ENCODE assay signal across 25 cellular contexts in genomic region chr3:187243933-187244564, GRCh38. TPM values are rescaled to one million over a fixed set of nuclear protein-coding genes. Genes with fewer than 3 reads are reported as not detected.
A peak's percentile ranks its signal among the peaks of the same experiment; 100 is the strongest.
DNase-seq lines count a peak whose midpoint lies in the region; ATAC-seq and TF ChIP-seq lines count a peak whose summit lies in the region.
"Had no signal": no experiment of that assay in that cellular context is flagged by ENCODE, and none has a peak within 500 bp of the region (broad histone marks: within the 10 kb centered on the region; RNA-seq: fewer than 3 reads in every experiment).

No MANE protein-coding gene starts in this region.

- TF ChIP-seq CTCF in choroid plexus epithelial cell (conservative IDR thresholded peaks at IDR 0.05; ENCODE audit: low read depth, low read length) (no peak), gastroesophageal sphincter (IDR thresholded peaks at IDR 0.05) (no peak), gastrocnemius medialis (IDR thresholded peaks at IDR 0.05 in 4 of 5, conservative IDR thresholded peaks at IDR 0.05 in 1 of 5) (no peak), BE2C (IDR thresholded peaks at IDR 0.05; ENCODE audit: low read depth, low read length) (no peak)

- H3K27ac ChIP-seq in GM23248: peak overlapping the region; percentile 68
- H3K27ac ChIP-seq in gastroesophageal sphincter: no peak overlapping the region
- peak overlapping the region in 1 of 4 donors; percentile 15 for H3K27ac ChIP-seq in gastrocnemius medialis
- H3K27ac ChIP-seq: RWPE1, thyroid gland had no signal

- peak; percentile 88 for DNase-seq in GM23248
- peak; percentile 37 for DNase-seq in choroid plexus epithelial cell (ENCODE audit: low read depth)
- DNase-seq in gastrocnemius medialis: peak in 1 of 2 donors; percentile 25
- DNase-seq in BE2C: no peak
- no peak for DNase-seq in kidney glomerular epithelial cell (lab: John Stamatoyannopoulos, UW)
- DNase-seq: activated CD4-positive, alpha-beta memory T cell treated with anti-CD3 and anti-CD28 coated beads, Interleukin-2, amount 10 ng/mL, durations not matched to agents 7 days and 5 days; activated naive CD4-positive, alpha-beta T cell treated with anti-CD3 and anti-CD28 coated beads, Interleukin-2, amount 50 U/mL, for 16 hours; activated T-cell treated with anti-CD3 and anti-CD28 coated beads, Interleukin-2, amount 50 U/mL, for 48 hours; DMS79; endodermal cell; mucosa of descending colon; NCI-H1092 treated with DMSO at 0.1 percent for 48 hours; NCI-H2081; stimulated activated CD4-positive, alpha-beta T cell treated with anti-CD3 and anti-CD28 coated beads, Interleukin-1b, Interleukin-23, amount 100 ng/mL, for 48 hours; stimulated activated naive CD4-positive, alpha-beta T cell; thyroid gland had no signal

- H3K9ac ChIP-seq in GM23248: no peak overlapping the region

- in situ Hi-C loops in GM23248 (cut with MboI) (no loop called here), gastrocnemius medialis (cut with MboI; ENCODE audit: low sequenced_read_pairs in 4 of 4) (no loop called here)

- peaks cover 27% of the 10 kb centered on the region for H3F3A ChIP-seq in GM23248 (ENCODE audit: insufficient read depth)

- H3K4me2 ChIP-seq in GM23248 (ENCODE audit: unreplicated experiment): peak overlapping the region; percentile 21

- H3K36me3 ChIP-seq in GM23248 (ENCODE audit: low read depth): no peaks in the 10 kb centered on the region
- H3K36me3 ChIP-seq in gastroesophageal sphincter: no peaks in the 10 kb centered on the region
- no peaks in the 10 kb centered on the region for H3K36me3 ChIP-seq in gastrocnemius medialis
- no peaks in the 10 kb centered on the region for H3K36me3 ChIP-seq in BE2C
- H3K36me3 ChIP-seq: HAP-1, thyroid gland had no signal

- H3K4me1 ChIP-seq in GM23248 (ENCODE audit: insufficient read depth) (peaks cover 19% of the 10 kb centered on the region), gastroesophageal sphincter (no peaks in the 10 kb centered on the region), gastrocnemius medialis (no peaks in the 10 kb centered on the region), BE2C (no peaks in the 10 kb centered on the region)
- H3K4me1 ChIP-seq: HAP-1, thyroid gland had no signal

- intact Hi-C loops in gastrocnemius medialis (cut with DNase I; ENCODE audit: low total_unique reads): no loop called here

- peak overlapping the region; percentile 30; the same call in 1 of the 2 replicates for H2AFZ ChIP-seq in GM23248

- H3K27me3 ChIP-seq in GM23248 (replicated peaks; ENCODE audit: insufficient read depth) (no peaks in the 10 kb centered on the region), gastroesophageal sphincter (no peaks in the 10 kb centered on the region), gastrocnemius medialis (no peaks in the 10 kb centered on the region), BE2C (peaks cover 4% of the 10 kb centered on the region)
- H3K27me3 ChIP-seq: thyroid gland had no signal

- no peaks in the 10 kb centered on the region for H4K20me1 ChIP-seq in GM23248 (ENCODE audit: insufficient read depth)

- 3 to 7% methylated on average over 2 of the region's 2 CpGs for WGBS in GM23248 (ENCODE audit: low coverage in 1 of 2, low lambda C conversion rate in 2 of 2, missing lambda C conversion rate in 2 of 2), 2 experiments
- 65 to 80% methylated on average over 2 of the region's 2 CpGs for WGBS in gastroesophageal sphincter (ENCODE audit: low coverage in 1 of 2), 2 donors

- no peak for TF ChIP-seq EP300 in gastroesophageal sphincter (IDR thresholded peaks at IDR 0.05)

- no peaks in the 10 kb centered on the region for H3K9me3 ChIP-seq in GM23248 (ENCODE audit: low read depth)
- H3K9me3 ChIP-seq in gastroesophageal sphincter: no peaks in the 10 kb centered on the region
- H3K9me3 ChIP-seq in gastrocnemius medialis: no peaks in the 10 kb centered on the region
- H3K9me3 ChIP-seq in BE2C: no peaks in the 10 kb centered on the region
- H3K9me3 ChIP-seq: HAP-1, mucosa of descending colon, thyroid gland had no signal

- no peak for TF ChIP-seq POLR2A in gastroesophageal sphincter (IDR thresholded peaks at IDR 0.05)
- no peak for TF ChIP-seq POLR2A in gastrocnemius medialis (IDR thresholded peaks at IDR 0.05)

- ATAC-seq in gastroesophageal sphincter (peak; percentile 55), gastrocnemius medialis (peak; percentile 52 to 53), GM21515 (IDR thresholded peaks at IDR 0.05; ENCODE audit: unreplicated experiment) (no peak)
- ATAC-seq: mucosa of descending colon had no signal

- no peaks in the 10 kb centered on the region for H3K9me2 ChIP-seq in GM23248 (ENCODE audit: insufficient read depth)

- no peaks in the 10 kb centered on the region for H3K79me2 ChIP-seq in GM23248 (ENCODE audit: insufficient read depth)

- H3K4me3 ChIP-seq in GM23248 (no peak overlapping the region), choroid plexus epithelial cell (ENCODE audit: low read depth, low read length) (no peak overlapping the region), gastroesophageal sphincter (no peak overlapping the region), gastrocnemius medialis (no peak overlapping the region), BE2C (ENCODE audit: low read depth, low read length) (no peak overlapping the region)
- H3K4me3 ChIP-seq: HAP-1, mucosa of descending colon, thyroid gland had no signal

RNA-seq across cellular contexts. Expression of gene RTP1, which starts 46.8 kb away (rescaled TPM):
- not detected in 2 replicates for total RNA-seq in GM23248 (2014; rRNA removed; shearing (Covaris generic))
- not detected in 2 replicates for polyA plus RNA-seq in GM23248 (2016; fragmentation: Nextera tagmentation; extraction: Ambion mirVana)
- not detected for total RNA-seq in gastroesophageal sphincter
- total RNA-seq in gastrocnemius medialis: not detected
- polyA plus RNA-seq in BE2C (2012; ENCODE audit: insufficient read depth, insufficient read length, low read depth): not detected
- total RNA-seq: activated CD4-positive, alpha-beta memory T cell treated with anti-CD3 and anti-CD28 coated beads, Interleukin-2, amount 10 ng/mL, durations not matched to agents 7 days and 5 days; HT1080; LHCN-M2; mucosa of descending colon; NCI-H460; posterior vena cava; skeletal muscle tissue; thyroid gland had no signal

RNA-seq across cellular contexts. Expression of gene MASP1, which starts 47.5 kb away (rescaled TPM):
- total RNA-seq in GM23248 (2014; rRNA removed; shearing (Covaris generic)): 32.1 and 52.3 TPM in 2 replicates
- polyA plus RNA-seq in GM23248 (2016; fragmentation: Nextera tagmentation; extraction: Ambion mirVana): 32.8 and 37.3 TPM in 2 replicates
- total RNA-seq in gastroesophageal sphincter: 10 to 100 TPM in 1 of 4 donors, 1 to 10 TPM in 2, not detected in 1; 2.3 to 26.1 (median 5.2) TPM
- total RNA-seq in gastrocnemius medialis: 1 to 10 TPM in 2 of 4 donors, under 1 TPM in 2; 0.27 to 7.3 (median 2.6) TPM
- 0.97 TPM for polyA plus RNA-seq in BE2C (2012; ENCODE audit: insufficient read depth, insufficient read length, low read depth)
- total RNA-seq: activated CD4-positive, alpha-beta memory T cell treated with anti-CD3 and anti-CD28 coated beads, Interleukin-2, amount 10 ng/mL, durations not matched to agents 7 days and 5 days; LHCN-M2 had no signal

Comparison
In these comparisons a context has a peak if more than half of its experiments do, and no peak if none do; other contexts are left out.
1. DNase-seq: peak in GM23248 (single experiment) and choroid plexus epithelial cell (single experiment); none in BE2C (single experiment) and kidney glomerular epithelial cell (single experiment).